In the genomic region with DNA sequence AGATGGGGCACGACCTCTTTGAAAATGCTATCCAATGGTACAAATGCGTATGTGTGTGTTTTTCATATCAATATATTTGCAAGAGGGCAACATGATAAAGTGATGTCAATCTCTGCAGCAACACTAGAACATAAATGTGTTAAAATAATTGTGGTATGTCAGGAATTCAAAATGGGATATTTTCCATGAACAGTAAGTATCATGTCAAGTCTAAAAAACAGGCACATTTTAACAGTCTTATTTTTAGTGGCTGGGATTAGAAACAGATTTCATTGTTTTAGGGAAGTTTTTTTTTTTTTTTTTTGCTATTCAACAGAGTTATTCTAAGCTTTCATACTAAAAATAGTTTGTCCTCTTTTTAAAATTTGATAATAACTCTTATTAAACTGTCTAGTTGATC, we compare ENCODE assay signal across 1 cellular context.
TF ChIP-seq lines count a peak whose summit lies in the region.

No MANE protein-coding gene starts in this region.

TF ChIP-seq in IMR-90, 13 proteins besides CTCF, POLR2A, EP300 and RAD21 (continued from another document):
- TF ChIP-seq, protein P1, sequence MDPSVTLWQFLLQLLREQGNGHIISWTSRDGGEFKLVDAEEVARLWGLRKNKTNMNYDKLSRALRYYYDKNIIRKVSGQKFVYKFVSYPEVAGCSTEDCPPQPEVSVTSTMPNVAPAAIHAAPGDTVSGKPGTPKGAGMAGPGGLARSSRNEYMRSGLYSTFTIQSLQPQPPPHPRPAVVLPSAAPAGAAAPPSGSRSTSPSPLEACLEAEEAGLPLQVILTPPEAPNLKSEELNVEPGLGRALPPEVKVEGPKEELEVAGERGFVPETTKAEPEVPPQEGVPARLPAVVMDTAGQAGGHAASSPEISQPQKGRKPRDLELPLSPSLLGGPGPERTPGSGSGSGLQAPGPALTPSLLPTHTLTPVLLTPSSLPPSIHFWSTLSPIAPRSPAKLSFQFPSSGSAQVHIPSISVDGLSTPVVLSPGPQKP (IDR thresholded peaks at IDR 0.05; ENCODE audit: borderline replicate concordance, low read depth, low read length), result no peak
- TF ChIP-seq SMC3 (IDR thresholded peaks at IDR 0.05; ENCODE audit: low read depth, low read length) (no peak), RFX5 (IDR thresholded peaks at IDR 0.05; ENCODE audit: low read depth, low read length) (no peak), MXI1 (IDR thresholded peaks at IDR 0.05; ENCODE audit: borderline replicate concordance, low read depth, low read length) (no peak), FOS (IDR thresholded peaks at IDR 0.05; ENCODE audit: low read depth, low read length) (no peak), RCOR1 (IDR thresholded peaks at IDR 0.05; ENCODE audit: insufficient replicate concordance, low read length) (no peak), BHLHE40 (IDR thresholded peaks at IDR 0.05; ENCODE audit: low read depth, low read length) (no peak), MAFK (IDR thresholded peaks at IDR 0.05; ENCODE audit: low read depth, low read length) (no peak), CHD1 (IDR thresholded peaks at IDR 0.05; ENCODE audit: low read depth, low read length) (no peak), CEBPB (IDR thresholded peaks at IDR 0.05; ENCODE audit: low read depth, low read length) (no peak)
- TF ChIP-seq, protein P2, sequence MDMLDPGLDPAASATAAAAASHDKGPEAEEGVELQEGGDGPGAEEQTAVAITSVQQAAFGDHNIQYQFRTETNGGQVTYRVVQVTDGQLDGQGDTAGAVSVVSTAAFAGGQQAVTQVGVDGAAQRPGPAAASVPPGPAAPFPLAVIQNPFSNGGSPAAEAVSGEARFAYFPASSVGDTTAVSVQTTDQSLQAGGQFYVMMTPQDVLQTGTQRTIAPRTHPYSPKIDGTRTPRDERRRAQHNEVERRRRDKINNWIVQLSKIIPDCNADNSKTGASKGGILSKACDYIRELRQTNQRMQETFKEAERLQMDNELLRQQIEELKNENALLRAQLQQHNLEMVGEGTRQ (IDR thresholded peaks at IDR 0.05; ENCODE audit: low read depth, low read length), result no peak
